ENCODE assay signal across 1 cellular context in the genomic region with DNA sequence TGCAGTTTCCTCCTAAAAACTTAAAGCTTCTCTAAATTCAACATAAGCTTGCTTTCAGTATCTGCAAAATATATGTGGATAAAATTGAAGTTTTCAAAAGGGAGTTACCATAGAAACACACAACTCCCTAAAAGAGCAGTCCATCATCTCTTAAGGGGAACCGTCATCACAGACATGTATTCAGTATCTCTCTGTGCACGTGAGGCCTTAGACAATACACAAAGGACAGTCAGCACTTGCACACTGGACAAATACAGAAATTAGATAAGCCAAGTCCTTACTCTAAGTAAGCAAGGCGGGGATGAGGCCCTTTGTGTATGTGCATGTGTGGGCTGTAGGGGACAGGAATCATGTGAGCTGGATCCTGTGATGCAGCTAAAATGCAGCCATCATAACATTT.
TF ChIP-seq lines count a peak whose summit lies in the region.

No MANE protein-coding gene starts in this region.

TF ChIP-seq in HepG2, 621 proteins besides CTCF, POLR2A, EP300 and RAD21 (continued from another document):
- TF ChIP-seq, protein P1, sequence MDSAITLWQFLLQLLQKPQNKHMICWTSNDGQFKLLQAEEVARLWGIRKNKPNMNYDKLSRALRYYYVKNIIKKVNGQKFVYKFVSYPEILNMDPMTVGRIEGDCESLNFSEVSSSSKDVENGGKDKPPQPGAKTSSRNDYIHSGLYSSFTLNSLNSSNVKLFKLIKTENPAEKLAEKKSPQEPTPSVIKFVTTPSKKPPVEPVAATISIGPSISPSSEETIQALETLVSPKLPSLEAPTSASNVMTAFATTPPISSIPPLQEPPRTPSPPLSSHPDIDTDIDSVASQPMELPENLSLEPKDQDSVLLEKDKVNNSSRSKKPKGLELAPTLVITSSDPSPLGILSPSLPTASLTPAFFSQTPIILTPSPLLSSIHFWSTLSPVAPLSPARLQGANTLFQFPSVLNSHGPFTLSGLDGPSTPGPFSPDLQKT (CRISPR knock-in tag; IDR thresholded peaks at IDR 0.05; ENCODE audit: borderline replicate concordance), result no peak
- TF ChIP-seq BHLHE40 (IDR thresholded peaks at IDR 0.05; ENCODE audit: low read length) (peak; percentile 25; the same call in 1 of the 2 replicates), NR2F1 (CRISPR knock-in tag; IDR thresholded peaks at IDR 0.05) (no peak), STAT5B (CRISPR knock-in tag; IDR thresholded peaks at IDR 0.05) (no peak), SOX13 (IDR thresholded peaks at IDR 0.05) (no peak), SOX13 (CRISPR knock-in tag; conservative IDR thresholded peaks at IDR 0.05 in 1 of 2, IDR thresholded peaks at IDR 0.05 in 1 of 2) (peak in 1 of 2 experiments; percentile 35; a peak in 1 of 4 replicates), RCOR2 (CRISPR knock-in tag; IDR thresholded peaks at IDR 0.05) (no peak)
TF ChIP-seq in HepG2: peak in this region for 2.
